ENCODE assay signal across 8 cellular contexts in the genomic region with DNA sequence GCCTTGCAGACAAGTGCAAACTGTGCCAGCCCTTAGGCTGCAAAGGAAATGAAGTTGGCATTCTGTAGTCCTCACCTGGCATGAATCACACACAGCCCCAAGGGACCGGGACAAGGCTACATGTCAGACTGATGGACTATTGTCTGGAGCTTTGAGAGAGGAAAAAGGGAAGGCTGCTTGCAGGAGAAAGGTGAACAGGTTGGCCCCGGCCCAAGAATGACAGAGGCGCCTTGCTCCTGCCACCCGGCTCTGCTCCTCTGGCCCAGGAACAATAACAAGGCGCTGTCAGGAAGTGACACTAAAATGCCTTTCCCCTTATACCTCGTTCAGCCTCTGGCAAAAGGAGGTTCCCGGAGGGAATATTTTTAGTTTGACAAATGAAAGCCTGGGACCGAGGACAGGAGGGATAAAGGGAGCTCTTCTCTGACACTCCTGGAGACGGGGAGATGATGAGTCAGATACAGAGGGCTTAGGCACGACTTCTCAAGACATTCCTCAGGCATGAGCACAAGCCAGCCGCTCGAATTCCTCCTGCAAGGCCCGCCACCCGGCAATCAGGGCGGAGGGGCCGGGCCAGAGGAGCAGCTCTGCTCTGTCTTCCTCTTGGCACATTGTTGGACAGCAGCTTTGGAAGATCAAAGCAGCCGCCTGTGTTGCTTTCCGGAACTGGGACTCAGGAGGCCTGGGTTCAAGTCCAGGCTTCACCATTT.
A peak's percentile ranks its signal among the peaks of the same experiment; 100 is the strongest.
DNase-seq lines count a peak whose midpoint lies in the region; ATAC-seq and TF ChIP-seq lines count a peak whose summit lies in the region.

No MANE protein-coding gene starts in this region.

- H3K4me2 ChIP-seq in H9 (ENCODE audit: insufficient read depth, insufficient read length, low read length), result no peak overlapping the region

- no peaks in the 10 kb centered on the region for H3K79me2 ChIP-seq in H9 (ENCODE audit: insufficient read depth, low read length)

- H3K4me3 ChIP-seq in heart right ventricle (peak overlapping the region in 1 of 10 donors; percentile 10), sigmoid colon (no peak overlapping the region), BE2C (ENCODE audit: low read depth, low read length) (no peak overlapping the region)

- no peak overlapping the region for H3K18ac ChIP-seq in H9 (ENCODE audit: insufficient read length, low read depth, low read length)

- H3K79me1 ChIP-seq in H9 (ENCODE audit: insufficient read depth, low read depth, low read length, poor library complexity, severe bottlenecking), result no peaks in the 10 kb centered on the region

- H2BK5ac ChIP-seq in H9 (ENCODE audit: insufficient read length, low read length), result no peak overlapping the region

- H3K27ac Mint-ChIP-seq in H9, result no peak overlapping the region; a peak in 1 of 7 replicates

- H3K27ac ChIP-seq in H9 (ENCODE audit: insufficient read length, low read depth, low read length) (no peak overlapping the region), heart right ventricle (peak overlapping the region in 1 of 10 donors; percentile 44), sigmoid colon (peak overlapping the region in 3 of 4 donors; percentile 52 to 81 (median 64))

- H3K14ac ChIP-seq in H9 (ENCODE audit: insufficient read depth, low read length), result no peak overlapping the region; the same call in 1 of the 2 replicates

- no peak for TF ChIP-seq POLR2A in sigmoid colon (IDR thresholded peaks at IDR 0.05)

- H2AK5ac ChIP-seq in H9 (ENCODE audit: insufficient read length, low read length), result no peak overlapping the region

- H3K9ac ChIP-seq in H9 (ENCODE audit: extremely low read depth, insufficient read length, low read length), result no peak overlapping the region

- no peak overlapping the region for H3K4me3 Mint-ChIP-seq in H9

- H3K23me2 ChIP-seq in H9 (ENCODE audit: insufficient read length, low read depth, low read length, poor library complexity, severe bottlenecking), result no peaks in the 10 kb centered on the region

- no peak overlapping the region for H4K91ac ChIP-seq in H9 (ENCODE audit: insufficient read length, low read depth, low read length)

- in situ Hi-C loops in GM13977 (cut with MboI; ENCODE audit: low pct_unique_long_range_greater_than_20kb, low sequenced_read_pairs, unreplicated experiment), result no loop called here

- H3K9me3 ChIP-seq in H9 (ENCODE audit: control insufficient read depth, low read depth, low read length), result no peaks in the 10 kb centered on the region
- H3K9me3 ChIP-seq in heart right ventricle, result no peaks in the 10 kb centered on the region
- no peaks in the 10 kb centered on the region for H3K9me3 ChIP-seq in sigmoid colon
- no peaks in the 10 kb centered on the region for H3K9me3 ChIP-seq in BE2C

- no peak overlapping the region for H2BK12ac ChIP-seq in H9 (ENCODE audit: insufficient read length, low read depth, low read length)

- H2BK20ac ChIP-seq in H9 (ENCODE audit: low read depth, low read length, poor library complexity, severe bottlenecking), result no peak overlapping the region

- no peak overlapping the region for H3K23ac ChIP-seq in H9 (ENCODE audit: insufficient read length, low read depth, low read length)

- intact Hi-C loops in heart right ventricle (cut with DNase I), result no loop called here
- intact Hi-C loops in sigmoid colon (cut with DNase I), result no loop called here

- no peaks in the 10 kb centered on the region; a peak in 1 of 5 replicates for H3K9me3 Mint-ChIP-seq in H9

- H3K27me3 Mint-ChIP-seq in H9 (ENCODE audit: low read depth), result peaks cover 4% of the 10 kb centered on the region

- H3K4me1 Mint-ChIP-seq in H9, result peaks cover 13 to 16% of the 10 kb centered on the region in 2 experiments

- TF ChIP-seq EP300 in sigmoid colon (IDR thresholded peaks at IDR 0.05), result no peak

- no peak overlapping the region for H3T11ph ChIP-seq in H9 (ENCODE audit: low read length)

- no peak overlapping the region for H4K5ac ChIP-seq in H9 (ENCODE audit: insufficient read length, low read depth, low read length)

- no peak overlapping the region for H2BK120ac ChIP-seq in H9 (ENCODE audit: low read depth, low read length, poor library complexity, severe bottlenecking)

- H3K4me1 ChIP-seq in H9 (ENCODE audit: insufficient read depth, low read length), result no peaks in the 10 kb centered on the region; the same call in 1 of the 2 replicates
- peaks cover 0 to 17% (median 13%) of the 10 kb centered on the region in 9 donors for H3K4me1 ChIP-seq in heart right ventricle
- peaks cover 0 to 15% (median 11%) of the 10 kb centered on the region in 4 donors for H3K4me1 ChIP-seq in sigmoid colon
- no peaks in the 10 kb centered on the region for H3K4me1 ChIP-seq in BE2C

- no CpG with 5 or more reads among the region's 18 CpGs for WGBS in H9 (ENCODE audit: extremely low coverage, insufficient read length, low lambda C conversion rate)
- 11 to 17% methylated on average over 18 of the region's 18 CpGs for WGBS in heart right ventricle, 2 donors
- WGBS in sigmoid colon, 2 donors, result 12 to 49% methylated on average over 18 of the region's 18 CpGs

- H3K27me3 ChIP-seq in H9 (ENCODE audit: insufficient read depth, low read length) (no peaks in the 10 kb centered on the region), heart right ventricle (peaks cover 0 to 23% (median 6%) of the 10 kb centered on the region in 7 donors), sigmoid colon (no peaks in the 10 kb centered on the region), BE2C (no peaks in the 10 kb centered on the region; the same call in 1 of the 2 replicates)

- ATAC-seq in heart right ventricle, result peak in 5 of 8 donors; percentile 47 to 92 (median 62)
- no peak for ATAC-seq in GM18868 (IDR thresholded peaks at IDR 0.05; ENCODE audit: unreplicated experiment)

- no peak overlapping the region for H3K4ac ChIP-seq in H9 (ENCODE audit: low read depth, low read length)

- no peak overlapping the region for H3K56ac ChIP-seq in H9 (ENCODE audit: insufficient read length, low read depth, low read length)

- H4K20me1 ChIP-seq in H9 (ENCODE audit: control insufficient read depth, insufficient read depth, insufficient read length), result peaks cover 3% of the 10 kb centered on the region

- H4K8ac ChIP-seq in H9 (replicated peaks; ENCODE audit: insufficient read length, low read depth, low read length), result no peak overlapping the region

- TF ChIP-seq CTCF in H9 (conservative IDR thresholded peaks at IDR 0.05), result no peak
- no peak for TF ChIP-seq CTCF in heart right ventricle (IDR thresholded peaks at IDR 0.05)
- TF ChIP-seq CTCF in sigmoid colon (IDR thresholded peaks at IDR 0.05), result no peak
- TF ChIP-seq CTCF in GM13977 (IDR thresholded peaks at IDR 0.05; ENCODE audit: extremely low read depth, insufficient read depth, missing control alignments), result no peak
- TF ChIP-seq CTCF in BE2C (IDR thresholded peaks at IDR 0.05; ENCODE audit: low read depth, low read length), result no peak

- no peak overlapping the region for H2BK15ac ChIP-seq in H9 (ENCODE audit: low read depth, low read length)

- H2AFZ ChIP-seq in H9 (ENCODE audit: low read length), result no peak overlapping the region

- no peaks in the 10 kb centered on the region for H3K36me3 Mint-ChIP-seq in H9 (ENCODE audit: insufficient read depth in 1 of 3, low read depth in 3 of 3)

- H3K36me3 ChIP-seq in heart right ventricle (no peaks in the 10 kb centered on the region), sigmoid colon (no peaks in the 10 kb centered on the region), BE2C (no peaks in the 10 kb centered on the region)

- DNase-seq in H9, result peak; percentile 92
- peak; percentile 85 for DNase-seq in SW480 (ENCODE audit: low spot score)
- peak; percentile 11 to 26 for DNase-seq in heart right ventricle
- DNase-seq in sigmoid colon, result peak; percentile 80
- DNase-seq in GM13977 (ENCODE audit: low spot score), result no peak
- no peak for DNase-seq in BE2C
- DNase-seq in NCI-H2081 treated with DMSO at 0.1 percent for 48 hours (lab: John Stamatoyannopoulos, UW), result no peak

Comparison
In these comparisons a context has a peak if more than half of its experiments do, and no peak if none do; other contexts are left out.
1. DNase-seq: peak in H9 (single experiment), SW480 (single experiment), heart right ventricle (2 of 2) and sigmoid colon (single experiment); none in GM13977 (single experiment), BE2C (single experiment) and NCI-H2081 treated with DMSO at 0.1 percent for 48 hours (single experiment).